In the genomic region with DNA sequence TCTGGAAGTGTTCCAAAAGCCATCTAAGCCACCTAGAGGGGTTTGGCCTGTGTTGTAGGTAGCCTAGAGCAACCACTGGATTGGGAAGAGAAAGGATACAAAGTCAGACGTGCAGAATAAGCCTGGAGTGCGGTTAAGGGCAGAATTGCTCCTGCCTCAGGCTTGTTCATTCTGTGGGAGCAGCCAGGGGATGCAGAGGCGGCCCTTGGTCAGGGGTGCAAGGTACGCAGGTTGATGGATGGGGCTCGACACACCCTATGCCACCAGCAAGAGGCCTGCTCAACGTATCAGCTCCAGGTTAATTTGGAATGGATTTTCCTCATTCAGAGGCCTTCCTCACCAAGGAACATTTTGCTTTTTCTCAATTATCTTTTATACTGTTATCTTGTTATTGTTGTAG, we compare ENCODE assay signal across 26 cellular contexts. TPM values are rescaled to one million over a fixed set of nuclear protein-coding genes. Genes with fewer than 3 reads are reported as not detected.
A peak's percentile ranks its signal among the peaks of the same experiment; 100 is the strongest.
DNase-seq lines count a peak whose midpoint lies in the region; ATAC-seq, FAIRE-seq and TF ChIP-seq lines count a peak whose summit lies in the region.
"Had no signal": no experiment of that assay in that cellular context is flagged by ENCODE, and none has a peak within 500 bp of the region (broad histone marks: within the 10 kb centered on the region; RNA-seq: fewer than 3 reads in every experiment).

No MANE protein-coding gene starts in this region.

- ATAC-seq in left lobe of liver, result no peak
- ATAC-seq: K562, Right ventricle myocardium inferior had no signal

- H3K27me3 ChIP-seq in small intestine (ENCODE audit: control insufficient read depth in 2 of 2, insufficient read depth in 2 of 2, low read length in 2 of 2) (no peaks in the 10 kb centered on the region), suprapubic skin (no peaks in the 10 kb centered on the region)
- H3K27me3 ChIP-seq: BE2C, SJCRH30 had no signal

- peak; percentile 3 for DNase-seq in DMS79 treated with DMSO at 0.1 percent for 48 hours (lab: John Stamatoyannopoulos, UW)
- DNase-seq in DMS79 (lab: John Stamatoyannopoulos, UW), result no peak
- peak; percentile 26 for DNase-seq in NCI-H345 (lab: John Stamatoyannopoulos, UW)
- peak; percentile 37 for DNase-seq in left lobe of liver (ENCODE audit: low spot score)
- peak; percentile 61 for DNase-seq in small intestine
- no peak for DNase-seq in suprapubic skin (ENCODE audit: low spot score in 2 of 2)
- DNase-seq in NCI-H2107 treated with DMSO at 0.1 percent for 48 hours (lab: John Stamatoyannopoulos, UW; ENCODE audit: unreplicated experiment), result no peak
- DNase-seq in SKM-1 (lab: John Stamatoyannopoulos, UW; ENCODE audit: unreplicated experiment), result no peak
- DNase-seq: BE2C, DMS153, H7, Kasumi-1, NCI-H1092 treated with DMSO at 0.1 percent for 48 hours, NCI-H1436, NCI-H187, NCI-H2081 treated with DMSO at 0.1 percent for 48 hours, NCI-H2171 treated with DMSO at 0.1 percent for 48 hours, NCI-H446, NCI-H524 treated with DMSO at 0.1 percent for 48 hours, NCI-H774, PC-9, SJCRH30 had no signal

- H3K27ac ChIP-seq in small intestine (ENCODE audit: low read depth in 1 of 2, low read length in 1 of 2) (no peak overlapping the region), suprapubic skin (no peak overlapping the region)
- H3K27ac ChIP-seq: 22Rv1, PC-9, SJCRH30 had no signal

- FAIRE-seq in small intestine (lab: Jason Lieb, UNC), result no peak
- FAIRE-seq: G401.6, K562 had no signal

- TF ChIP-seq EP300 in suprapubic skin (IDR thresholded peaks at IDR 0.05), result no peak

- no peaks in the 10 kb centered on the region for H3K9me3 ChIP-seq in small intestine (ENCODE audit: control insufficient read depth, low read depth)
- H3K9me3 ChIP-seq in suprapubic skin, result no peaks in the 10 kb centered on the region
- H3K9me3 ChIP-seq: BE2C, SJCRH30 had no signal

- 44 to 80% (median 52%) methylated on average over 6 of the region's 6 CpGs for WGBS in small intestine, 3 donors
- WGBS in suprapubic skin, result 97% methylated on average over 6 of the region's 6 CpGs

- no peak for TF ChIP-seq CTCF in suprapubic skin (IDR thresholded peaks at IDR 0.05)

- H3K4me1 ChIP-seq in small intestine (ENCODE audit: control insufficient read depth in 2 of 2, insufficient read depth in 1 of 2, low read depth in 1 of 2, low read length in 1 of 2) (peaks cover 0 to 3% of the 10 kb centered on the region in 2 donors), suprapubic skin (no peaks in the 10 kb centered on the region)
- H3K4me1 ChIP-seq: BE2C, SJCRH30 had no signal

- H3K36me3 ChIP-seq in small intestine (ENCODE audit: control insufficient read depth in 2 of 2, insufficient read depth in 2 of 2, low read length in 2 of 2), result peaks cover 0 to 12% of the 10 kb centered on the region in 2 donors
- H3K36me3 ChIP-seq in suprapubic skin, result peaks cover 60% of the 10 kb centered on the region
- H3K36me3 ChIP-seq: BE2C, SJCRH30 had no signal

- no peak for TF ChIP-seq POLR2A in suprapubic skin (IDR thresholded peaks at IDR 0.05)

- H3K4me3 ChIP-seq in small intestine (ENCODE audit: low read depth in 1 of 2, low read length in 2 of 2), result no peak overlapping the region
- no peak overlapping the region for H3K4me3 ChIP-seq in suprapubic skin
- H3K4me3 ChIP-seq: K562, PC-9, SJCRH30 had no signal

RNA-seq across cellular contexts. Expression of gene RASSF2, which starts 48.1 kb away (rescaled TPM):
- total RNA-seq in left lobe of liver (2.4 TPM), suprapubic skin (1 to 10 TPM; 3.1 to 5.6 (median 4.6) TPM)
- polyA plus RNA-seq in small intestine, result 1 to 10 TPM in 2 of 3 donors, under 1 TPM in 1; 0.67 to 4.6 (median 3.0) TPM

Comparison
In these comparisons a context has a peak if more than half of its experiments do, and no peak if none do; other contexts are left out.
1. DNase-seq: peak in DMS79 treated with DMSO at 0.1 percent for 48 hours (single experiment), NCI-H345 (single experiment), left lobe of liver (single experiment) and small intestine (single experiment); none in DMS79 (single experiment), suprapubic skin (0 of 2), NCI-H2107 treated with DMSO at 0.1 percent for 48 hours (single experiment) and SKM-1 (single experiment).